In genomic region chr3:73746610-73747009, GRCh38 we compare ENCODE assay signal across 1 cellular context.
TF ChIP-seq lines count a peak whose summit lies in the region.

No MANE protein-coding gene starts in this region.

TF ChIP-seq in IMR-90, 13 proteins besides CTCF, POLR2A, EP300 and RAD21:
- no peak for TF ChIP-seq MXI1 (IDR thresholded peaks at IDR 0.05; ENCODE audit: borderline replicate concordance, low read depth, low read length)
- no peak for TF ChIP-seq FOS (IDR thresholded peaks at IDR 0.05; ENCODE audit: low read depth, low read length)
- no peak for TF ChIP-seq MAFK (IDR thresholded peaks at IDR 0.05; ENCODE audit: low read depth, low read length)
- no peak for TF ChIP-seq USF2 (IDR thresholded peaks at IDR 0.05; ENCODE audit: low read depth, low read length)
